Comparison of ENCODE assay signal across 1 cellular context in genomic region chr9:136764301-136764891, GRCh38.
TF ChIP-seq lines count a peak whose summit lies in the region.

A gene with protein sequence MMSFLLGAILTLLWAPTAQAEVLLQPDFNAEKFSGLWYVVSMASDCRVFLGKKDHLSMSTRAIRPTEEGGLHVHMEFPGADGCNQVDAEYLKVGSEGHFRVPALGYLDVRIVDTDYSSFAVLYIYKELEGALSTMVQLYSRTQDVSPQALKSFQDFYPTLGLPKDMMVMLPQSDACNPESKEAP (minus strand): TSS chr9:136764518. CDS start chr9:136764488, 30 bp downstream.

TF ChIP-seq in GM12878, 131 proteins besides CTCF, POLR2A, EP300 and RAD21:
- no peak for TF ChIP-seq RELA (IDR thresholded peaks at IDR 0.05; ENCODE audit: borderline replicate concordance, partially characterized antibody)
- no peak for TF ChIP-seq ZSCAN29 (IDR thresholded peaks at IDR 0.05)
- TF ChIP-seq, protein P1, sequence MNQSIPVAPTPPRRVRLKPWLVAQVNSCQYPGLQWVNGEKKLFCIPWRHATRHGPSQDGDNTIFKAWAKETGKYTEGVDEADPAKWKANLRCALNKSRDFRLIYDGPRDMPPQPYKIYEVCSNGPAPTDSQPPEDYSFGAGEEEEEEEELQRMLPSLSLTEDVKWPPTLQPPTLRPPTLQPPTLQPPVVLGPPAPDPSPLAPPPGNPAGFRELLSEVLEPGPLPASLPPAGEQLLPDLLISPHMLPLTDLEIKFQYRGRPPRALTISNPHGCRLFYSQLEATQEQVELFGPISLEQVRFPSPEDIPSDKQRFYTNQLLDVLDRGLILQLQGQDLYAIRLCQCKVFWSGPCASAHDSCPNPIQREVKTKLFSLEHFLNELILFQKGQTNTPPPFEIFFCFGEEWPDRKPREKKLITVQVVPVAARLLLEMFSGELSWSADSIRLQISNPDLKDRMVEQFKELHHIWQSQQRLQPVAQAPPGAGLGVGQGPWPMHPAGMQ (IDR thresholded peaks at IDR 0.05; ENCODE audit: borderline replicate concordance) = no peak
- TF ChIP-seq KDM1A (IDR thresholded peaks at IDR 0.05; ENCODE audit: borderline replicate concordance) = no peak
- no peak for TF ChIP-seq NKRF (conservative IDR thresholded peaks at IDR 0.05)
- TF ChIP-seq MTA3 (IDR thresholded peaks at IDR 0.05; ENCODE audit: borderline replicate concordance, low read length) = no peak
- no peak for TF ChIP-seq CREB1 (IDR thresholded peaks at IDR 0.05; ENCODE audit: low read depth)
- no peak for TF ChIP-seq KAT2A (conservative IDR thresholded peaks at IDR 0.05; ENCODE audit: control insufficient read depth, low read depth, low read length)
- TF ChIP-seq MEF2A (IDR thresholded peaks at IDR 0.05; ENCODE audit: insufficient read depth, low read depth, low read length) = no peak
- no peak for TF ChIP-seq HCFC1 (IDR thresholded peaks at IDR 0.05; ENCODE audit: low read length)
- no peak for TF ChIP-seq ZNF384 (IDR thresholded peaks at IDR 0.05; ENCODE audit: borderline replicate concordance, low read depth, low read length)
- no peak for TF ChIP-seq ZNF592 (IDR thresholded peaks at IDR 0.05)
- TF ChIP-seq SUZ12 (IDR thresholded peaks at IDR 0.05; ENCODE audit: unreplicated experiment) = no peak
- TF ChIP-seq EED (IDR thresholded peaks at IDR 0.05; ENCODE audit: low read depth) = no peak
- TF ChIP-seq WRNIP1 (IDR thresholded peaks at IDR 0.05; ENCODE audit: borderline replicate concordance, low read depth, low read length) = no peak
- TF ChIP-seq TBL1XR1 (IDR thresholded peaks at IDR 0.05; ENCODE audit: low read depth, low read length) = no peak
- no peak for TF ChIP-seq STAT1 (conservative IDR thresholded peaks at IDR 0.05)
